Comparison of ENCODE assay signal across 1 cellular context in genomic region chr20:35664544-35665206, GRCh38.
TF ChIP-seq lines count a peak whose summit lies in the region.

Gene CPNE1 (minus strand): TSS chr20:35664900. CDS start chr20:35632923, 31,977 bp downstream.
Gene RBM12 (minus strand): TSS chr20:35664900. CDS start chr20:35655322, 9,578 bp downstream.

TF ChIP-seq in HepG2, 621 proteins besides CTCF, POLR2A, EP300 and RAD21 (continued from another document and continues in another):
- TF ChIP-seq E2F1 (CRISPR knock-in tag; IDR thresholded peaks at IDR 0.05) (peak; percentile 80), SMARCE1 (IDR thresholded peaks at IDR 0.05; ENCODE audit: borderline replicate concordance) (no peak), PHF5A (CRISPR knock-in tag; IDR thresholded peaks at IDR 0.05; ENCODE audit: low read depth, unreplicated experiment) (peak; percentile 65), MED13 (CRISPR knock-in tag; IDR thresholded peaks at IDR 0.05) (no peak; the same call in 1 of the 2 replicates), CHD2 (IDR thresholded peaks at IDR 0.05; ENCODE audit: low read depth, low read length) (peak; percentile 65; the same call in 1 of the 2 replicates), ATF2 (CRISPR knock-in tag; IDR thresholded peaks at IDR 0.05) (peak; percentile 84), GPN1 (CRISPR knock-in tag; IDR thresholded peaks at IDR 0.05; ENCODE audit: borderline replicate concordance) (peak; percentile 87), ATF7 (IDR thresholded peaks at IDR 0.05) (peak; percentile 37; the same call in 1 of the 2 replicates), ATF7 (CRISPR knock-in tag; IDR thresholded peaks at IDR 0.05) (peak; percentile 85), TOPORS (CRISPR knock-in tag; IDR thresholded peaks at IDR 0.05) (peak; percentile 69; the same call in 1 of the 2 replicates), ZSCAN5A (CRISPR knock-in tag; IDR thresholded peaks at IDR 0.05; ENCODE audit: borderline replicate concordance) (peak; percentile 71; the same call in 1 of the 2 replicates), ZNF451 (CRISPR knock-in tag; IDR thresholded peaks at IDR 0.05) (peak; percentile 96), ZHX2 (IDR thresholded peaks at IDR 0.05; ENCODE audit: low read depth) (peak; percentile 98), ZHX2 (CRISPR knock-in tag; IDR thresholded peaks at IDR 0.05; ENCODE audit: borderline replicate concordance) (no peak; the same call in 1 of the 2 replicates), ZBTB3 (CRISPR knock-in tag; IDR thresholded peaks at IDR 0.05; ENCODE audit: borderline replicate concordance, low read depth) (peak; percentile 80), ZNF33B (CRISPR knock-in tag; IDR thresholded peaks at IDR 0.05) (peak; percentile 96), RNF219 (CRISPR knock-in tag; IDR thresholded peaks at IDR 0.05) (peak; percentile 94; the same call in 1 of the 2 replicates), ZNF646 (CRISPR knock-in tag; IDR thresholded peaks at IDR 0.05) (no peak), ZNF337 (CRISPR knock-in tag; IDR thresholded peaks at IDR 0.05; ENCODE audit: borderline replicate concordance, low read depth) (peak; percentile 67; the same call in 1 of the 2 replicates), IKZF5 (CRISPR knock-in tag; IDR thresholded peaks at IDR 0.05) (peak; percentile 98), XBP1 (CRISPR knock-in tag; IDR thresholded peaks at IDR 0.05) (peak; percentile 75; the same call in 1 of the 2 replicates), ZNF614 (CRISPR knock-in tag; IDR thresholded peaks at IDR 0.05; ENCODE audit: borderline replicate concordance) (peak; percentile 96), ZNF782 (CRISPR knock-in tag; IDR thresholded peaks at IDR 0.05; ENCODE audit: borderline replicate concordance) (peak; percentile 91), KDM3A (CRISPR knock-in tag; IDR thresholded peaks at IDR 0.05; ENCODE audit: low read depth) (peak; percentile 88), HNF1A (IDR thresholded peaks at IDR 0.05; ENCODE audit: low read depth) (no peak), HNF1A (CRISPR knock-in tag; IDR thresholded peaks at IDR 0.05; ENCODE audit: borderline replicate concordance) (peak; percentile 69), ZNF143 (CRISPR knock-in tag; IDR thresholded peaks at IDR 0.05) (peak; percentile 64), ZNF234 (CRISPR knock-in tag; conservative IDR thresholded peaks at IDR 0.05) (peak; percentile 99), POGZ (CRISPR knock-in tag; IDR thresholded peaks at IDR 0.05) (peak; percentile 96), HDAC1 (CRISPR knock-in tag; IDR thresholded peaks at IDR 0.05) (peak; percentile 98), ZNF607 (CRISPR knock-in tag; IDR thresholded peaks at IDR 0.05; ENCODE audit: borderline replicate concordance) (peak; percentile 100)
